20 cellular contexts compared by ENCODE assay signal in genomic region chr5:68074048-68074632, GRCh38.
DNase-seq lines count a peak whose midpoint lies in the region; ATAC-seq and TF ChIP-seq lines count a peak whose summit lies in the region.
"Had no signal": no experiment of that assay in that cellular context is flagged by ENCODE, and none has a peak within 500 bp of the region (broad histone marks: within the 10 kb centered on the region; RNA-seq: fewer than 3 reads in every experiment).

No MANE protein-coding gene starts in this region.

- TF ChIP-seq POLR2A in sigmoid colon (IDR thresholded peaks at IDR 0.05) = no peak

- no peak for ATAC-seq in activated CD4-positive, alpha-beta T cell treated with anti-CD3 and anti-CD28 coated beads for 36 hours
- ATAC-seq in GM19467 (IDR thresholded peaks at IDR 0.05; ENCODE audit: unreplicated experiment) = no peak
- ATAC-seq: gastroesophageal sphincter, PC-3 had no signal

- POLR2A ChIA-PET in activated CD4-positive, alpha-beta T cell treated with anti-CD3 and anti-CD28 coated beads for 36 hours (lab: Charles Lee) = no interaction called here

- H3K4me1 Mint-ChIP-seq in activated CD4-positive, alpha-beta T cell treated with anti-CD3 and anti-CD28 coated beads for 36 hours = peaks cover 13% of the 10 kb centered on the region

- H3K9me3 ChIP-seq in sigmoid colon = no peaks in the 10 kb centered on the region
- H3K9me3 ChIP-seq: BLaER1 treated with 17β-estradiol and CSF1 and Interleukin-3, amounts not matched to agents 10 nM and 100 nM; gastroesophageal sphincter; tibial artery had no signal

- H3K4me1 ChIP-seq in sigmoid colon = no peaks in the 10 kb centered on the region
- H3K4me1 ChIP-seq: BLaER1 treated with 17β-estradiol and CSF1 and Interleukin-3, amounts not matched to agents 10 nM and 100 nM; gastroesophageal sphincter had no signal

- no peak for TF ChIP-seq EP300 in sigmoid colon (IDR thresholded peaks at IDR 0.05)

- TF ChIP-seq CTCF in sigmoid colon (IDR thresholded peaks at IDR 0.05) = no peak

- H3K36me3 ChIP-seq in sigmoid colon = no peaks in the 10 kb centered on the region
- H3K36me3 ChIP-seq: BLaER1 treated with 17β-estradiol and CSF1 and Interleukin-3, amounts not matched to agents 10 nM and 100 nM; gastroesophageal sphincter; tibial artery had no signal

- no peak overlapping the region for H3K4me3 Mint-ChIP-seq in activated CD4-positive, alpha-beta T cell treated with anti-CD3 and anti-CD28 coated beads for 36 hours
- H3K4me3 Mint-ChIP-seq: activated CD4-positive, alpha-beta memory T cell treated with anti-CD3 and anti-CD28 coated beads, Interleukin-2, amount 10 ng/mL, durations not matched to agents 7 days and 5 days; neural crest cell had no signal

- H3K27ac Mint-ChIP-seq in activated CD4-positive, alpha-beta T cell treated with anti-CD3 and anti-CD28 coated beads for 36 hours = no peak overlapping the region
- H3K27ac Mint-ChIP-seq: activated CD4-positive, alpha-beta memory T cell treated with anti-CD3 and anti-CD28 coated beads, Interleukin-2, amount 10 ng/mL, durations not matched to agents 7 days and 5 days had no signal

- H3K27me3 ChIP-seq in sigmoid colon = no peaks in the 10 kb centered on the region
- H3K27me3 ChIP-seq: BLaER1 treated with 17β-estradiol and CSF1 and Interleukin-3, amounts not matched to agents 10 nM and 100 nM; gastroesophageal sphincter; tibial artery had no signal

- H3K27me3 Mint-ChIP-seq in activated CD4-positive, alpha-beta T cell treated with anti-CD3 and anti-CD28 coated beads for 36 hours = peaks cover 2% of the 10 kb centered on the region
- H3K27me3 Mint-ChIP-seq: activated CD4-positive, alpha-beta memory T cell treated with anti-CD3 and anti-CD28 coated beads, Interleukin-2, amount 10 ng/mL, durations not matched to agents 7 days and 5 days had no signal

- DNase-seq in DMS 273 (lab: John Stamatoyannopoulos, UW; ENCODE audit: unreplicated experiment) (peak; percentile 44), DMS 273 treated with DMSO at 0.1 percent for 48 hours (lab: John Stamatoyannopoulos, UW) (no peak), NCI-H146 (lab: John Stamatoyannopoulos, UW) (peak; percentile 91), amniotic epithelial cell (ENCODE audit: low read depth) (peak; percentile 8), sigmoid colon (peak; percentile 64), CD1c-positive myeloid dendritic cell (ENCODE audit: extremely low spot score) (no peak)
- no peak for DNase-seq in activated CD4-positive, alpha-beta T cell treated with anti-CD3 and anti-CD28 coated beads for 36 hours
- DNase-seq: activated CD4-positive, alpha-beta memory T cell treated with anti-CD3 and anti-CD28 coated beads, Interleukin-2, amount 10 ng/mL, durations not matched to agents 7 days and 5 days; amygdala; GM23248; NCI-H1048; PC-3; retina; stimulated activated CD4-positive, alpha-beta T cell treated with anti-CD3 and anti-CD28 coated beads, Interleukin-2, amount 100 ng/mL, for 24 hours; tibial artery had no signal

- H3K9me3 Mint-ChIP-seq in activated CD4-positive, alpha-beta T cell treated with anti-CD3 and anti-CD28 coated beads for 36 hours (ENCODE audit: low read depth) = no peaks in the 10 kb centered on the region
- H3K9me3 Mint-ChIP-seq: activated CD4-positive, alpha-beta memory T cell treated with anti-CD3 and anti-CD28 coated beads, Interleukin-2, amount 10 ng/mL, durations not matched to agents 7 days and 5 days; neural crest cell had no signal

- H3K27ac ChIP-seq in sigmoid colon = no peak overlapping the region
- H3K27ac ChIP-seq: 22Rv1; BLaER1 treated with 17β-estradiol and CSF1 and Interleukin-3, amounts not matched to agents 10 nM and 100 nM; gastroesophageal sphincter; GM23248; tibial artery had no signal

- CTCF ChIA-PET in activated CD4-positive, alpha-beta T cell treated with anti-CD3 and anti-CD28 coated beads for 36 hours (lab: Charles Lee) = interaction anchor here (0.6 to 1.3 kb wide), 3 partner anchors 71 to 1181 kb away, joined by 3 to 4 read pairs (median 4); no protein-coding TSS in a partner anchor

- H3K36me3 Mint-ChIP-seq in activated CD4-positive, alpha-beta T cell treated with anti-CD3 and anti-CD28 coated beads for 36 hours (ENCODE audit: low read depth) = no peaks in the 10 kb centered on the region

- WGBS in sigmoid colon, 2 donors = 92 to 100% methylated on average over 1 of the region's 1 CpG

- no peak overlapping the region for H3K4me3 ChIP-seq in sigmoid colon
- H3K4me3 ChIP-seq: BLaER1 treated with 17β-estradiol and CSF1 and Interleukin-3, amounts not matched to agents 10 nM and 100 nM; gastroesophageal sphincter; GM23248; tibial artery had no signal

- intact Hi-C loops in sigmoid colon (cut with DNase I) = no loop called here
- intact Hi-C loops in activated CD4-positive, alpha-beta T cell treated with anti-CD3 and anti-CD28 coated beads for 36 hours (cut with DNase I, micrococcal nuclease) = loop anchor here in 1 of 2 experiments (5.0 kb wide), 1 partner anchor 178 kb away; no protein-coding TSS in a partner anchor

Comparison
In these comparisons a context has a peak if more than half of its experiments do, and no peak if none do; other contexts are left out.
1. DNase-seq: peak in DMS 273 (single experiment), NCI-H146 (single experiment), amniotic epithelial cell (single experiment) and sigmoid colon (single experiment); none in DMS 273 treated with DMSO at 0.1 percent for 48 hours (single experiment), activated CD4-positive, alpha-beta T cell treated with anti-CD3 and anti-CD28 coated beads for 36 hours (single experiment) and CD1c-positive myeloid dendritic cell (single experiment).